8 cellular contexts compared by ENCODE assay signal in the genomic region with DNA sequence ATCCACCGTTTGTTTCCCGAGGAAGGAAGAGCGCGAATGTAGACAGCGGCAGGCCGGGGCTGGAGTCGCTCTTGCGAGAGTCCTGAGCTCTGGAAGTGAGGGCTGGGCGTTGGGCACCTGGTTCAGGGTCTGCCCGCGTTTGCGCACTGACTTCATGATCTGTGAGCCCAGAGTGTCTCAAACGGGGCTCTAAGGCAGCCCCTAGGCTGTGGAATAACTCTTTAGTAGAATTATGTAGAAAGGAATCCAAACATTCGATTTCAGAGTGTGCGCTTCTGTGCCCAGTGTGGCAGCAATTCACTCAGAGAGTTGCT. TPM values are rescaled to one million over a fixed set of nuclear protein-coding genes. Genes with fewer than 3 reads are reported as not detected.
DNase-seq lines count a peak whose midpoint lies in the region; ATAC-seq and TF ChIP-seq lines count a peak whose summit lies in the region.

No MANE protein-coding gene starts in this region.

- ATAC-seq in activated naive CD8-positive, alpha-beta T cell treated with anti-CD3 and anti-CD28 coated beads, Interleukin-2, amount 10 ng/mL, durations not matched to agents 7 days and 5 days (ENCODE audit: low read depth) = no peak
- no peak for ATAC-seq in HG03175 (IDR thresholded peaks at IDR 0.05; ENCODE audit: unreplicated experiment)
- ATAC-seq in HG03432 (IDR thresholded peaks at IDR 0.05; ENCODE audit: unreplicated experiment) = no peak

- no peaks in the 10 kb centered on the region for H3K9me3 ChIP-seq in smooth muscle cell (replicated peaks; ENCODE audit: low read depth)

- no peak overlapping the region for H3K27ac ChIP-seq in smooth muscle cell (ENCODE audit: low read depth)

- H3K9me3 Mint-ChIP-seq in activated naive CD8-positive, alpha-beta T cell treated with anti-CD3 and anti-CD28 coated beads, Interleukin-2, amount 10 ng/mL, durations not matched to agents 7 days and 5 days = peaks cover 3% of the 10 kb centered on the region
- peaks cover 0 to 6% (median 0%) of the 10 kb centered on the region in 6 donors for H3K9me3 Mint-ChIP-seq in immature natural killer cell

- peaks cover 62% of the 10 kb centered on the region for H3K27me3 Mint-ChIP-seq in activated naive CD8-positive, alpha-beta T cell treated with anti-CD3 and anti-CD28 coated beads, Interleukin-2, amount 10 ng/mL, durations not matched to agents 7 days and 5 days
- peaks cover 11 to 35% (median 18%) of the 10 kb centered on the region in 3 donors for H3K27me3 Mint-ChIP-seq in immature natural killer cell (ENCODE audit: low read depth in 3 of 3)

- no peaks in the 10 kb centered on the region for H3F3A ChIP-seq in smooth muscle cell (ENCODE audit: low read depth)

- H3K4me3 ChIP-seq in HFF-Myc (replicated peaks; ENCODE audit: low read depth, low read length) (peak overlapping the region; percentile 41), smooth muscle cell (peak overlapping the region; percentile 61)

- TF ChIP-seq CTCF in HFF-Myc (IDR thresholded peaks at IDR 0.05; ENCODE audit: low read depth, low read length, missing control alignments) (no peak), smooth muscle cell (IDR thresholded peaks at IDR 0.05; ENCODE audit: borderline replicate concordance, insufficient read depth, poor library complexity, severe bottlenecking) (no peak)

- DNase-seq in HFF-Myc (ENCODE audit: extremely low read depth, low read depth) (no peak), immature natural killer cell (no peak), smooth muscle cell (lab: John Stamatoyannopoulos, UW; ENCODE audit: unreplicated experiment) (no peak), cerebellar cortex (ENCODE audit: low spot score) (no peak), LoVo (ENCODE audit: low spot score) (no peak)
- DNase-seq in activated naive CD8-positive, alpha-beta T cell treated with anti-CD3 and anti-CD28 coated beads, Interleukin-2, amount 10 ng/mL, durations not matched to agents 7 days and 5 days = no peak

- no peaks in the 10 kb centered on the region for H3K79me2 ChIP-seq in smooth muscle cell (ENCODE audit: low read depth)

- H4K20me1 ChIP-seq in smooth muscle cell (ENCODE audit: low read depth) = no peaks in the 10 kb centered on the region

- H3K27me3 ChIP-seq in smooth muscle cell (ENCODE audit: low read depth) = peaks cover 51% of the 10 kb centered on the region

- H3K9ac ChIP-seq in smooth muscle cell (ENCODE audit: low read depth) = no peak overlapping the region

- H3K27ac Mint-ChIP-seq in activated naive CD8-positive, alpha-beta T cell treated with anti-CD3 and anti-CD28 coated beads, Interleukin-2, amount 10 ng/mL, durations not matched to agents 7 days and 5 days = no peak overlapping the region
- no peak overlapping the region for H3K27ac Mint-ChIP-seq in immature natural killer cell

- H3K4me2 ChIP-seq in smooth muscle cell = peak overlapping the region; percentile 87

- WGBS in smooth muscle cell (ENCODE audit: low lambda C conversion rate) = 14% methylated on average over 15 of the region's 15 CpGs

- peaks cover 22% of the 10 kb centered on the region for H3K4me1 Mint-ChIP-seq in activated naive CD8-positive, alpha-beta T cell treated with anti-CD3 and anti-CD28 coated beads, Interleukin-2, amount 10 ng/mL, durations not matched to agents 7 days and 5 days
- peaks cover 16 to 18% of the 10 kb centered on the region in 2 donors for H3K4me1 Mint-ChIP-seq in immature natural killer cell

- no peaks in the 10 kb centered on the region for H3K36me3 ChIP-seq in smooth muscle cell (ENCODE audit: low read depth)

- H2AFZ ChIP-seq in smooth muscle cell (ENCODE audit: low read depth) = peak overlapping the region; percentile 89

- POLR2A ChIA-PET in activated naive CD8-positive, alpha-beta T cell treated with anti-CD3 and anti-CD28 coated beads, Interleukin-2, amount 10 ng/mL, durations not matched to agents 7 days and 5 days (lab: Charles Lee) = no interaction called here

- no peaks in the 10 kb centered on the region for H3K36me3 Mint-ChIP-seq in activated naive CD8-positive, alpha-beta T cell treated with anti-CD3 and anti-CD28 coated beads, Interleukin-2, amount 10 ng/mL, durations not matched to agents 7 days and 5 days
- H3K36me3 Mint-ChIP-seq in immature natural killer cell = no peaks in the 10 kb centered on the region

- H3K4me1 ChIP-seq in smooth muscle cell (ENCODE audit: low read depth) = peaks cover 7% of the 10 kb centered on the region

- peak overlapping the region; percentile 46 for H3K4me3 Mint-ChIP-seq in activated naive CD8-positive, alpha-beta T cell treated with anti-CD3 and anti-CD28 coated beads, Interleukin-2, amount 10 ng/mL, durations not matched to agents 7 days and 5 days
- H3K4me3 Mint-ChIP-seq in immature natural killer cell = peak overlapping the region in 4 of 5 donors; percentile 33 to 67 (median 50)

RNA-seq across cellular contexts. Expression of a gene that starts 0.5 kb away (rescaled TPM):
- not detected for total RNA-seq in activated naive CD8-positive, alpha-beta T cell treated with anti-CD3 and anti-CD28 coated beads, Interleukin-2, amount 10 ng/mL, durations not matched to agents 7 days and 5 days
- polyA plus RNA-seq in immature natural killer cell (1 to 10 TPM in 1 of 3 donors, under 1 TPM in 1, not detected in 1; 0.26 to 1.3 TPM), smooth muscle cell (0.38 and 0.73 TPM in 2 replicates)
- total RNA-seq in smooth muscle cell = 0.22 TPM in 1 of 2 replicates, not detected in the other
